Comparison of ENCODE assay signal across 19 cellular contexts in genomic region chr11:19768197-19768596, GRCh38. TPM values are rescaled to one million over a fixed set of nuclear protein-coding genes. Genes with fewer than 3 reads are reported as not detected.
A peak's percentile ranks its signal among the peaks of the same experiment; 100 is the strongest.
DNase-seq lines count a peak whose midpoint lies in the region; ATAC-seq and TF ChIP-seq lines count a peak whose summit lies in the region.
"Had no signal": no experiment of that assay in that cellular context is flagged by ENCODE, and none has a peak within 500 bp of the region (broad histone marks: within the 10 kb centered on the region; RNA-seq: fewer than 3 reads in every experiment).

No MANE protein-coding gene starts in this region.

- DNase-seq in coronary artery (ENCODE audit: low spot score) (peak; percentile 17), left lung (peak in 1 of 2 donors; percentile 41), inferior parietal cortex (ENCODE audit: extremely low spot score) (no peak), cerebellar nuclear complex (lab: John Stamatoyannopoulos, UW) (no peak)
- DNase-seq: C1 segment of cervical spinal cord; CD4-positive, CD25-positive, alpha-beta regulatory T cell; CD8-positive, alpha-beta memory T cell; COR-L47; DMS 273 treated with DMSO at 0.1 percent for 48 hours; DMS53; DND-41; EL; GOT3; H9 had no signal

- 85 to 89% methylated on average over 5 of the region's 6 CpGs for WGBS in mesodermal cell (ENCODE audit: insufficient coverage in 2 of 2), 2 experiments

- H3K27me3 ChIP-seq in left lung, result no peaks in the 10 kb centered on the region
- H3K27me3 ChIP-seq: BE2C had no signal

- H3K9me3 ChIP-seq in left lung (no peaks in the 10 kb centered on the region), mesodermal cell (ENCODE audit: control insufficient read depth, low read length) (no peaks in the 10 kb centered on the region)
- H3K9me3 ChIP-seq: BE2C had no signal

- H3K4me1 ChIP-seq in left lung, result peaks cover 11% of the 10 kb centered on the region in 2 donors
- H3K4me1 ChIP-seq in mesodermal cell (ENCODE audit: control insufficient read depth, insufficient read depth, low read length, poor library complexity, severe bottlenecking), result peaks cover 26% of the 10 kb centered on the region
- H3K4me1 ChIP-seq: BE2C had no signal

- H3K27ac ChIP-seq in coronary artery (peak overlapping the region; percentile 44 to 55), left lung (peak overlapping the region in 1 of 2 donors; percentile 68), mesodermal cell (ENCODE audit: low read depth, low read length, severe bottlenecking) (peak overlapping the region; percentile 72)
- H3K27ac ChIP-seq: HL-60 had no signal

- H3K36me3 ChIP-seq in left lung (no peaks in the 10 kb centered on the region), mesodermal cell (ENCODE audit: control insufficient read depth, insufficient read depth, low read length) (no peaks in the 10 kb centered on the region)
- H3K36me3 ChIP-seq: BE2C had no signal

- intact Hi-C loops in left lung (cut with DNase I), result no loop called here

- no peak overlapping the region for H3K4me3 ChIP-seq in coronary artery
- no peak overlapping the region for H3K4me3 ChIP-seq in left lung
- H3K4me3 ChIP-seq in mesodermal cell (ENCODE audit: extremely low read depth, insufficient read depth, low read length, poor library complexity, severe bottlenecking), result no peak overlapping the region
- H3K4me3 ChIP-seq: GM12878 had no signal

- ATAC-seq in left lung (peak; percentile 65), HG02973 (IDR thresholded peaks at IDR 0.05; ENCODE audit: unreplicated experiment) (no peak)
- ATAC-seq: GM12878 had no signal

- TF ChIP-seq CTCF in coronary artery (IDR thresholded peaks at IDR 0.05) (no peak), left lung (IDR thresholded peaks at IDR 0.05) (no peak)

RNA-seq across cellular contexts. Expression of gene NAV2, which starts 55.6 kb away (rescaled TPM):
- total RNA-seq in left lung, result 10 to 100 TPM; 42.9 to 59.9 TPM
- 32.9 TPM for polyA plus RNA-seq in mesodermal cell (2013, experiment 1 of 2)
- 33.4 TPM for polyA plus RNA-seq in mesodermal cell (2013, experiment 2 of 2)
